30 cellular contexts compared by ENCODE assay signal in the genomic region with DNA sequence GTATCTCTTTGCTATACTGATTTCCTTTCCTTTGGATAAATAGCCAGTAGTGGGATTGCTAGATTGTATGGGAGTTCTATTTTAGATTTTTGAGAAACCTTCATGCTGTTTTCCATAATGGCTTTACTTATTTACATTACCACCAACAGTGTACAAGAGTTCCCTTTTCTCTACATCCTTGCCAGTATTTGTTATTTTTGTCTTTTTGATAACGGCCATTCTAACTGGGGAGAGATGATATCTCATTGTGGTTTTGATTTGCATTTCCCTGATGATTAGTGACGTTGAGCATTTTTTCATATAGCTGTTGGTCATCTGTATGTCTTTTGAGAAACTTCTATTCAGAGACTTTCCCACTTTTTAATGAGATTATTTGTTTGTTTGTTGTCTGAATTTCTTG.
"Had no signal": no experiment of that assay in that cellular context is flagged by ENCODE, and none has a peak within 500 bp of the region (broad histone marks: within the 10 kb centered on the region; RNA-seq: fewer than 3 reads in every experiment).

No MANE protein-coding gene starts in this region.

- H3K4me1 Mint-ChIP-seq: activated CD4-positive, alpha-beta memory T cell treated with anti-CD3 and anti-CD28 coated beads, Interleukin-2, amount 10 ng/mL, durations not matched to agents 7 days and 5 days; activated CD4-positive, alpha-beta T cell treated with anti-CD3 and anti-CD28 coated beads, Interleukin-2, amount 10 ng/mL, durations not matched to agents 7 days and 5 days; activated naive CD4-positive, alpha-beta T cell treated with anti-CD3 and anti-CD28 coated beads, Interleukin-2, amount 10 ng/mL, durations not matched to agents 7 days and 5 days; activated naive CD8-positive, alpha-beta T cell treated with anti-CD3 and anti-CD28 coated beads, Interleukin-2, amount 10 ng/mL, durations not matched to agents 7 days and 5 days; endodermal cell; naive thymus-derived CD8-positive, alpha-beta T cell; stimulated activated memory B cell treated with anti-CD40 and anti-IgM and Interleukin-4, amounts not matched to agents 10 μg/mL and 1 μg/mL and 100 μg/mL, for 72 hours; stimulated activated naive CD8-positive, alpha-beta T cell treated with anti-CD3 and anti-CD28 coated beads, Interleukin-15, amount 100 ng/mL, for 72 hours had no signal

- DNase-seq: activated CD4-positive, alpha-beta memory T cell treated with anti-CD3 and anti-CD28 coated beads, Interleukin-2, amount 10 ng/mL, durations not matched to agents 7 days and 5 days; activated CD4-positive, alpha-beta T cell treated with anti-CD3 and anti-CD28 coated beads, Interleukin-2, amount 10 ng/mL, durations not matched to agents 7 days and 5 days; activated CD4-positive, CD25-positive, alpha-beta regulatory T cell treated with anti-CD3 and anti-CD28 coated beads, Interleukin-2, amount 50 U/mL, for 72 hours; activated CD8-positive, alpha-beta memory T cell treated with anti-CD3 and anti-CD28 coated beads, Interleukin-2, amount 50 U/mL, for 48 hours; activated gamma-delta T cell; activated naive CD4-positive, alpha-beta T cell treated with anti-CD3 and anti-CD28 coated beads, Interleukin-2, amount 10 ng/mL, durations not matched to agents 7 days and 5 days; activated naive CD8-positive, alpha-beta T cell treated with anti-CD3 and anti-CD28 coated beads, Interleukin-2, amount 10 ng/mL, durations not matched to agents 7 days and 5 days; activated T-cell treated with anti-CD3 and anti-CD28 coated beads, Interleukin-2, amount 50 U/mL, for 24 hours; caudate nucleus; endodermal cell; foreskin fibroblast; head of caudate nucleus; hippocampal formation; naive thymus-derived CD8-positive, alpha-beta T cell; nucleus accumbens; pancreas; psoas muscle; sigmoid colon; small intestine; stimulated activated CD4-positive, alpha-beta T cell treated with anti-CD3 and anti-CD28 coated beads, Interleukin-1b, Interleukin-23, amount 100 ng/mL, for 48 hours; stimulated activated CD4-positive, alpha-beta T cell treated with anti-CD3 and anti-CD28 coated beads, Interleukin-4, amount 100 ng/mL, for 4 hours; stimulated activated CD8-positive, alpha-beta memory T cell treated with anti-CD3 and anti-CD28 coated beads, Interleukin-4, amount 100 ng/mL, for 48 hours; stimulated activated naive CD8-positive, alpha-beta T cell treated with anti-CD3 and anti-CD28 coated beads, Interleukin-15, amount 100 ng/mL, for 72 hours; substantia nigra; upper lobe of left lung had no signal

- H3K4me3 ChIP-seq: ascending aorta, pancreas, psoas muscle, sigmoid colon, upper lobe of left lung, vagina had no signal

- H3K27ac ChIP-seq: ascending aorta, pancreas, psoas muscle, sigmoid colon, upper lobe of left lung, vagina had no signal

- H3K4me1 ChIP-seq: ascending aorta, psoas muscle, sigmoid colon, upper lobe of left lung, vagina had no signal

- H3K9me3 Mint-ChIP-seq: activated CD4-positive, alpha-beta memory T cell treated with anti-CD3 and anti-CD28 coated beads, Interleukin-2, amount 10 ng/mL, durations not matched to agents 7 days and 5 days; activated CD4-positive, alpha-beta T cell treated with anti-CD3 and anti-CD28 coated beads, Interleukin-2, amount 10 ng/mL, durations not matched to agents 7 days and 5 days; activated naive CD4-positive, alpha-beta T cell treated with anti-CD3 and anti-CD28 coated beads, Interleukin-2, amount 10 ng/mL, durations not matched to agents 7 days and 5 days; activated naive CD8-positive, alpha-beta T cell treated with anti-CD3 and anti-CD28 coated beads, Interleukin-2, amount 10 ng/mL, durations not matched to agents 7 days and 5 days; activated T-cell treated with anti-CD3 and anti-CD28 coated beads, Interleukin-2, amount 50 U/mL, for 24 hours; dendritic cell treated with granulocyte-macrophage colony-stimulating factor and Interleukin-4, amounts not matched to agents 40 ng/mL and 50 ng/mL, for 4 days; endodermal cell; naive thymus-derived CD8-positive, alpha-beta T cell; neural crest cell; stimulated activated memory B cell treated with anti-CD40 and anti-IgM and Interleukin-4, amounts not matched to agents 10 μg/mL and 1 μg/mL and 100 μg/mL, for 72 hours; stimulated activated naive CD8-positive, alpha-beta T cell treated with anti-CD3 and anti-CD28 coated beads, Interleukin-15, amount 100 ng/mL, for 72 hours had no signal

- H3K27me3 ChIP-seq: ascending aorta, pancreas, sigmoid colon, upper lobe of left lung, vagina had no signal

- H3K4me3 Mint-ChIP-seq: activated CD4-positive, alpha-beta memory T cell treated with anti-CD3 and anti-CD28 coated beads, Interleukin-2, amount 10 ng/mL, durations not matched to agents 7 days and 5 days; activated CD4-positive, alpha-beta T cell treated with anti-CD3 and anti-CD28 coated beads, Interleukin-2, amount 10 ng/mL, durations not matched to agents 7 days and 5 days; activated naive CD4-positive, alpha-beta T cell treated with anti-CD3 and anti-CD28 coated beads, Interleukin-2, amount 10 ng/mL, durations not matched to agents 7 days and 5 days; activated naive CD8-positive, alpha-beta T cell treated with anti-CD3 and anti-CD28 coated beads, Interleukin-2, amount 10 ng/mL, durations not matched to agents 7 days and 5 days; activated T-cell treated with anti-CD3 and anti-CD28 coated beads, Interleukin-2, amount 50 U/mL, for 24 hours; dendritic cell treated with granulocyte-macrophage colony-stimulating factor and Interleukin-4, amounts not matched to agents 40 ng/mL and 50 ng/mL, for 4 days; endodermal cell; naive thymus-derived CD8-positive, alpha-beta T cell; neural crest cell; stimulated activated memory B cell treated with anti-CD40 and anti-IgM and Interleukin-4, amounts not matched to agents 10 μg/mL and 1 μg/mL and 100 μg/mL, for 72 hours; stimulated activated naive CD8-positive, alpha-beta T cell treated with anti-CD3 and anti-CD28 coated beads, Interleukin-15, amount 100 ng/mL, for 72 hours had no signal

- FAIRE-seq: pancreas had no signal

- H3K27ac Mint-ChIP-seq: activated CD4-positive, alpha-beta memory T cell treated with anti-CD3 and anti-CD28 coated beads, Interleukin-2, amount 10 ng/mL, durations not matched to agents 7 days and 5 days; activated CD4-positive, alpha-beta T cell treated with anti-CD3 and anti-CD28 coated beads, Interleukin-2, amount 10 ng/mL, durations not matched to agents 7 days and 5 days; activated naive CD4-positive, alpha-beta T cell treated with anti-CD3 and anti-CD28 coated beads, Interleukin-2, amount 10 ng/mL, durations not matched to agents 7 days and 5 days; activated naive CD8-positive, alpha-beta T cell treated with anti-CD3 and anti-CD28 coated beads, Interleukin-2, amount 10 ng/mL, durations not matched to agents 7 days and 5 days; activated T-cell treated with anti-CD3 and anti-CD28 coated beads, Interleukin-2, amount 50 U/mL, for 24 hours; dendritic cell treated with granulocyte-macrophage colony-stimulating factor and Interleukin-4, amounts not matched to agents 40 ng/mL and 50 ng/mL, for 4 days; endodermal cell; naive thymus-derived CD8-positive, alpha-beta T cell; stimulated activated memory B cell treated with anti-CD40 and anti-IgM and Interleukin-4, amounts not matched to agents 10 μg/mL and 1 μg/mL and 100 μg/mL, for 72 hours had no signal

- H3K27me3 Mint-ChIP-seq: activated CD4-positive, alpha-beta memory T cell treated with anti-CD3 and anti-CD28 coated beads, Interleukin-2, amount 10 ng/mL, durations not matched to agents 7 days and 5 days; activated CD4-positive, alpha-beta T cell treated with anti-CD3 and anti-CD28 coated beads, Interleukin-2, amount 10 ng/mL, durations not matched to agents 7 days and 5 days; activated naive CD4-positive, alpha-beta T cell treated with anti-CD3 and anti-CD28 coated beads, Interleukin-2, amount 10 ng/mL, durations not matched to agents 7 days and 5 days; activated naive CD8-positive, alpha-beta T cell treated with anti-CD3 and anti-CD28 coated beads, Interleukin-2, amount 10 ng/mL, durations not matched to agents 7 days and 5 days; activated T-cell treated with anti-CD3 and anti-CD28 coated beads, Interleukin-2, amount 50 U/mL, for 24 hours; dendritic cell treated with granulocyte-macrophage colony-stimulating factor and Interleukin-4, amounts not matched to agents 40 ng/mL and 50 ng/mL, for 4 days; naive thymus-derived CD8-positive, alpha-beta T cell; stimulated activated memory B cell treated with anti-CD40 and anti-IgM and Interleukin-4, amounts not matched to agents 10 μg/mL and 1 μg/mL and 100 μg/mL, for 72 hours; stimulated activated naive CD8-positive, alpha-beta T cell treated with anti-CD3 and anti-CD28 coated beads, Interleukin-15, amount 100 ng/mL, for 72 hours had no signal

- H3K9me3 ChIP-seq: ascending aorta, pancreas, psoas muscle, sigmoid colon, upper lobe of left lung, vagina had no signal
